In genomic region chr19:46387713-46388130, GRCh38 we compare ENCODE assay signal across 17 cellular contexts. TPM values are rescaled to one million over a fixed set of nuclear protein-coding genes. Genes with fewer than 3 reads are reported as not detected.
DNase-seq lines count a peak whose midpoint lies in the region; ATAC-seq and TF ChIP-seq lines count a peak whose summit lies in the region.
"Had no signal": no experiment of that assay in that cellular context is flagged by ENCODE, and none has a peak within 500 bp of the region (broad histone marks: within the 10 kb centered on the region; RNA-seq: fewer than 3 reads in every experiment).

No MANE protein-coding gene starts in this region.

- H3K27me3 Mint-ChIP-seq in activated T-cell treated with anti-CD3 and anti-CD28 coated beads, Interleukin-2, amount 50 U/mL, for 24 hours, result no peaks in the 10 kb centered on the region
- H3K27me3 Mint-ChIP-seq: CD8-positive, alpha-beta memory T cell had no signal

- no peak overlapping the region for H3K27ac ChIP-seq in right cardiac atrium (ENCODE audit: low read length)
- no peak overlapping the region for H3K27ac ChIP-seq in heart left ventricle
- H3K27ac ChIP-seq in lower lobe of right lung, result no peak overlapping the region
- H3K27ac ChIP-seq: 22Rv1 had no signal

- H3K4me3 Mint-ChIP-seq in activated T-cell treated with anti-CD3 and anti-CD28 coated beads, Interleukin-2, amount 50 U/mL, for 24 hours, result no peak overlapping the region
- H3K4me3 Mint-ChIP-seq: CD8-positive, alpha-beta memory T cell; HFFc6 had no signal

- no peak overlapping the region for H3K27ac Mint-ChIP-seq in activated T-cell treated with anti-CD3 and anti-CD28 coated beads, Interleukin-2, amount 50 U/mL, for 24 hours
- H3K27ac Mint-ChIP-seq: HFFc6 had no signal

- ATAC-seq in right cardiac atrium (no peak), heart left ventricle (no peak), lower lobe of right lung (no peak)

- no peaks in the 10 kb centered on the region for H3K4me1 ChIP-seq in right cardiac atrium (ENCODE audit: control insufficient read depth, insufficient read depth, low read length)
- H3K4me1 ChIP-seq in heart left ventricle, result peaks cover 0 to 20% (median 6%) of the 10 kb centered on the region in 12 donors
- H3K4me1 ChIP-seq in lower lobe of right lung, result peaks cover 12% of the 10 kb centered on the region
- H3K4me1 ChIP-seq: Caco-2 had no signal

- H3K36me3 Mint-ChIP-seq in activated T-cell treated with anti-CD3 and anti-CD28 coated beads, Interleukin-2, amount 50 U/mL, for 24 hours (ENCODE audit: low read depth), result peaks cover 91% of the 10 kb centered on the region

- TF ChIP-seq CTCF in heart left ventricle (IDR thresholded peaks at IDR 0.05) (no peak), lower lobe of right lung (IDR thresholded peaks at IDR 0.05) (no peak)

- no peaks in the 10 kb centered on the region for H3K9me3 Mint-ChIP-seq in activated T-cell treated with anti-CD3 and anti-CD28 coated beads, Interleukin-2, amount 50 U/mL, for 24 hours
- H3K9me3 Mint-ChIP-seq: CD8-positive, alpha-beta memory T cell had no signal

- H3K36me3 ChIP-seq in heart left ventricle (peaks cover 0 to 87% (median 75%) of the 10 kb centered on the region in 9 donors), lower lobe of right lung (peaks cover 88% of the 10 kb centered on the region)

- H3K27me3 ChIP-seq in right cardiac atrium (ENCODE audit: control insufficient read depth, insufficient read depth) (no peaks in the 10 kb centered on the region), heart left ventricle (no peaks in the 10 kb centered on the region), lower lobe of right lung (ENCODE audit: low read depth) (no peaks in the 10 kb centered on the region)

- H3K4me3 ChIP-seq in right cardiac atrium (ENCODE audit: low read length) (no peak overlapping the region), heart left ventricle (no peak overlapping the region), lower lobe of right lung (no peak overlapping the region)

- H3K4me1 Mint-ChIP-seq in activated T-cell treated with anti-CD3 and anti-CD28 coated beads, Interleukin-2, amount 50 U/mL, for 24 hours (ENCODE audit: low read depth), result no peaks in the 10 kb centered on the region

- H3K9me3 ChIP-seq in right cardiac atrium (ENCODE audit: control insufficient read depth, low read length), result no peaks in the 10 kb centered on the region
- H3K9me3 ChIP-seq in heart left ventricle, result no peaks in the 10 kb centered on the region
- no peaks in the 10 kb centered on the region for H3K9me3 ChIP-seq in lower lobe of right lung
- H3K9me3 ChIP-seq: Caco-2 had no signal

- intact Hi-C loops in right cardiac atrium (cut with DNase I) (no loop called here), heart left ventricle (cut with DNase I) (no loop called here), lower lobe of right lung (cut with DNase I) (no loop called here)

- peak; percentile 27 for DNase-seq in activated T-cell treated with anti-CD3 and anti-CD28 coated beads, Interleukin-2, amount 50 U/mL, for 24 hours
- no peak for DNase-seq in activated T-cell treated with anti-CD3 and anti-CD28 coated beads, Interleukin-2, amount 50 U/mL, for 1 hour
- DNase-seq in right cardiac atrium (peak in 2 of 3 donors; percentile 4 to 42), heart left ventricle (no peak), lower lobe of right lung (peak; percentile 16), GF-D8 (lab: John Stamatoyannopoulos, UW) (no peak), nucleus accumbens (lab: John Stamatoyannopoulos, UW) (no peak), DMS53 (lab: John Stamatoyannopoulos, UW) (no peak)
- DNase-seq: Caco-2; CD8-positive, alpha-beta memory T cell; HCEC 1CT; HFFc6 had no signal

- no peak for TF ChIP-seq POLR2A in heart left ventricle (IDR thresholded peaks at IDR 0.05)

- WGBS in right cardiac atrium, result 92% methylated on average over 10 of the region's 10 CpGs
- WGBS in heart left ventricle, 4 donors, result 93 to 97% (median 95%) methylated on average over 10 of the region's 10 CpGs

RNA-seq across cellular contexts. Expression of gene CCDC8, which starts 25.6 kb away (rescaled TPM):
- total RNA-seq in right cardiac atrium (10 to 100 TPM; 47.0 to 54.6 (median 49.9) TPM), heart left ventricle (10 to 100 TPM; 13.6 to 30.6 (median 24.7) TPM), lower lobe of right lung (9.1 TPM)
- polyA plus RNA-seq in right cardiac atrium (28.8 TPM), heart left ventricle (10 to 100 TPM; 17.8 to 19.0 TPM)
- total RNA-seq: CD8-positive, alpha-beta memory T cell; H4; HT1080 had no signal
- polyA plus RNA-seq: CD8-positive, alpha-beta memory T cell had no signal

RNA-seq across cellular contexts. Expression of gene PPP5C, which starts 40.8 kb away (rescaled TPM):
- total RNA-seq in right cardiac atrium (10 to 100 TPM; 62.4 to 74.1 (median 64.7) TPM), heart left ventricle (100 to 1,000 TPM in 1 of 9 donors, 10 to 100 TPM in 8; 69.9 to 115 (median 77.1) TPM), lower lobe of right lung (48.9 TPM)
- polyA plus RNA-seq in right cardiac atrium (62.7 TPM), heart left ventricle (100 to 1,000 TPM in 1 of 2 donors, 10 to 100 TPM in 1; 64.9 to 107 TPM)

RNA-seq across cellular contexts. Expression of gene PNMA8C, which starts 41.0 kb away (rescaled TPM):
- total RNA-seq in right cardiac atrium (under 1 TPM; 0.23 to 0.31 (median 0.26) TPM), heart left ventricle (under 1 TPM in 7 of 9 donors, not detected in 2; 0.07 to 0.19 (median 0.12) TPM), lower lobe of right lung (0.18 TPM)
- polyA plus RNA-seq in right cardiac atrium (0.05 TPM), heart left ventricle (under 1 TPM in 1 of 2 donors, not detected in 1; 0.08 TPM)
- total RNA-seq: A673; Caco-2; CD8-positive, alpha-beta memory T cell; H4; HT1080 had no signal
- polyA plus RNA-seq: BJ; CD8-positive, alpha-beta memory T cell had no signal

Comparison
In these comparisons a context has a peak if more than half of its experiments do, and no peak if none do; other contexts are left out.
1. DNase-seq: peak in activated T-cell treated with anti-CD3 and anti-CD28 coated beads, Interleukin-2, amount 50 U/mL, for 24 hours (single experiment), right cardiac atrium (2 of 3) and lower lobe of right lung (single experiment); none in activated T-cell treated with anti-CD3 and anti-CD28 coated beads, Interleukin-2, amount 50 U/mL, for 1 hour (single experiment), heart left ventricle (0 of 5), GF-D8 (single experiment), nucleus accumbens (0 of 56) and DMS53 (single experiment).